7 cellular contexts compared by ENCODE assay signal in the genomic region with DNA sequence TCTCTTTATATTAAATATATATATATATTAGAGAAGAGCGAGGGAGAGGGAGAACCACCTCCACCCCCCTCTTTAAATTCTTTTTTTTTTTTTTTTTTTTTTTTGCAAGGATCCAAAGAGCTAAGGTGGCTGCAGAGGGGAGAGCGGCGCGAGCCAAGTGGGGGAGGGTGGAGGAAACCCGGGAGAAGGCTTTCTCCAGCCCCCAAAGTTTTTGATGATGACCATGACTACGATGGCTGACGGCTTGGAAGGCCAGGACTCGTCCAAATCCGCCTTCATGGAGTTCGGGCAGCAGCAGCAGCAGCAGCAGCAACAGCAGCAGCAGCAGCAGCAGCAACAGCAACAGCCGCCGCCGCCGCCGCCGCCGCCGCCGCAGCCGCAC. TPM values are rescaled to one million over a fixed set of nuclear protein-coding genes. Genes with fewer than 3 reads are reported as not detected.
DNase-seq lines count a peak whose midpoint lies in the region; ATAC-seq and TF ChIP-seq lines count a peak whose summit lies in the region.

No MANE protein-coding gene starts in this region.

- H3K27ac ChIP-seq in MM.1S (ENCODE audit: low read length) = no peak overlapping the region
- H3K27ac ChIP-seq in esophagus squamous epithelium = no peak overlapping the region
- H3K27ac ChIP-seq in sigmoid colon = no peak overlapping the region

- DNase-seq in MM.1S (no peak), esophagus squamous epithelium (lab: John Stamatoyannopoulos, UW) (no peak), sigmoid colon (no peak), kidney glomerular epithelial cell (lab: John Stamatoyannopoulos, UW) (no peak)
- no peak for DNase-seq in stimulated activated CD4-positive, alpha-beta T cell treated with anti-CD3 and anti-CD28 coated beads, Interleukin-2, amount 100 ng/mL, for 24 hours

- TF ChIP-seq CTCF in MM.1S (IDR thresholded peaks at IDR 0.05; ENCODE audit: low read length) (no peak), esophagus squamous epithelium (IDR thresholded peaks at IDR 0.05) (no peak), sigmoid colon (IDR thresholded peaks at IDR 0.05) (no peak)

- 3% methylated on average over 5 to 10 of the region's 20 CpGs for WGBS in esophagus squamous epithelium, 2 donors
- 2 to 3% methylated on average over 20 of the region's 20 CpGs for WGBS in sigmoid colon, 2 donors

- no peaks in the 10 kb centered on the region for H3K9me2 ChIP-seq in MM.1S (replicated peaks; ENCODE audit: insufficient read depth, low read length)

- no peaks in the 10 kb centered on the region for H3K4me1 ChIP-seq in MM.1S (ENCODE audit: low read length)
- peaks cover 11 to 38% (median 17%) of the 10 kb centered on the region in 3 donors for H3K4me1 ChIP-seq in esophagus squamous epithelium
- H3K4me1 ChIP-seq in sigmoid colon = peaks cover 0 to 32% (median 26%) of the 10 kb centered on the region in 4 donors

- H2AFZ ChIP-seq in MM.1S (ENCODE audit: low read length) = peak overlapping the region; percentile 82; the same call in 1 of the 2 replicates

- H3K36me3 ChIP-seq in MM.1S (replicated peaks; ENCODE audit: insufficient read depth, low read length) (no peaks in the 10 kb centered on the region), esophagus squamous epithelium (no peaks in the 10 kb centered on the region), sigmoid colon (no peaks in the 10 kb centered on the region)

- H3K4me2 ChIP-seq in MM.1S (ENCODE audit: low read depth, low read length) = peak overlapping the region; percentile 93; the same call in 1 of the 2 replicates

- no peak overlapping the region; the same call in 1 of the 2 replicates for H3K9ac ChIP-seq in MM.1S (ENCODE audit: low read length)

- H3K4me3 ChIP-seq in MM.1S (ENCODE audit: low read length) (peak overlapping the region; percentile 66), esophagus squamous epithelium (peak overlapping the region; percentile 29 to 65 (median 42)), sigmoid colon (peak overlapping the region; percentile 28 to 43 (median 36))

- TF ChIP-seq POLR2A in esophagus squamous epithelium (IDR thresholded peaks at IDR 0.05) (no peak), sigmoid colon (IDR thresholded peaks at IDR 0.05) (no peak)

- no peaks in the 10 kb centered on the region for H4K20me1 ChIP-seq in MM.1S (ENCODE audit: insufficient read depth, low read length)

- no peak for TF ChIP-seq EP300 in sigmoid colon (IDR thresholded peaks at IDR 0.05)

- H3K27me3 ChIP-seq in MM.1S (replicated peaks; ENCODE audit: insufficient read depth, low read length) (no peaks in the 10 kb centered on the region), esophagus squamous epithelium (peaks cover 43 to 100% (median 55%) of the 10 kb centered on the region in 4 donors), sigmoid colon (peaks cover 57 to 100% (median 96%) of the 10 kb centered on the region in 3 donors)

- H3K9me3 ChIP-seq in MM.1S (replicated peaks; ENCODE audit: insufficient read depth, low read length) (no peaks in the 10 kb centered on the region), esophagus squamous epithelium (no peaks in the 10 kb centered on the region), sigmoid colon (no peaks in the 10 kb centered on the region)

- no peaks in the 10 kb centered on the region for H3K79me2 ChIP-seq in MM.1S (ENCODE audit: low read length)

- intact Hi-C loops in esophagus squamous epithelium (cut with DNase I) = no loop called here
- intact Hi-C loops in sigmoid colon (cut with DNase I) = no loop called here

- ATAC-seq in GM18909 (IDR thresholded peaks at IDR 0.05; ENCODE audit: poor library complexity, unreplicated experiment) (peak; percentile 5), esophagus mucosa (no peak)

- H3F3A ChIP-seq in MM.1S (ENCODE audit: insufficient read depth, low read length) = no peaks in the 10 kb centered on the region

RNA-seq across cellular contexts. Expression of gene DLX6, which starts 0.4 kb away (rescaled TPM):
- total RNA-seq in esophagus squamous epithelium = not detected
- total RNA-seq in sigmoid colon = under 1 TPM in 2 of 4 donors, not detected in 2; 0.14 to 0.16 TPM
- under 1 TPM in 1 of 3 donors, not detected in 2; 0.09 TPM for polyA plus RNA-seq in sigmoid colon
- not detected for total RNA-seq in esophagus mucosa

RNA-seq across cellular contexts. Expression of gene DLX5, which starts 18.9 kb away (rescaled TPM):
- 1 to 10 TPM in 3 of 4 donors, not detected in 1; 1.3 to 1.8 (median 1.7) TPM for total RNA-seq in esophagus squamous epithelium
- under 1 TPM in 2 of 4 donors, not detected in 2; 0.41 to 0.71 TPM for total RNA-seq in sigmoid colon
- polyA plus RNA-seq in sigmoid colon = under 1 TPM in 1 of 3 donors, not detected in 2; 0.10 TPM
- 3.5 TPM for total RNA-seq in esophagus mucosa
